1 cellular context compared by ENCODE assay signal in genomic region chr4:10020871-10021676, GRCh38.
TF ChIP-seq lines count a peak whose summit lies in the region.

Gene SLC2A9, minus strand, starts transcription at chr4:10021497. Its CDS starts 68 bp downstream, at chr4:10021429.

TF ChIP-seq in HepG2, 621 proteins besides CTCF, POLR2A, EP300 and RAD21 (continued from another document and continues in another):
- TF ChIP-seq, protein P1, sequence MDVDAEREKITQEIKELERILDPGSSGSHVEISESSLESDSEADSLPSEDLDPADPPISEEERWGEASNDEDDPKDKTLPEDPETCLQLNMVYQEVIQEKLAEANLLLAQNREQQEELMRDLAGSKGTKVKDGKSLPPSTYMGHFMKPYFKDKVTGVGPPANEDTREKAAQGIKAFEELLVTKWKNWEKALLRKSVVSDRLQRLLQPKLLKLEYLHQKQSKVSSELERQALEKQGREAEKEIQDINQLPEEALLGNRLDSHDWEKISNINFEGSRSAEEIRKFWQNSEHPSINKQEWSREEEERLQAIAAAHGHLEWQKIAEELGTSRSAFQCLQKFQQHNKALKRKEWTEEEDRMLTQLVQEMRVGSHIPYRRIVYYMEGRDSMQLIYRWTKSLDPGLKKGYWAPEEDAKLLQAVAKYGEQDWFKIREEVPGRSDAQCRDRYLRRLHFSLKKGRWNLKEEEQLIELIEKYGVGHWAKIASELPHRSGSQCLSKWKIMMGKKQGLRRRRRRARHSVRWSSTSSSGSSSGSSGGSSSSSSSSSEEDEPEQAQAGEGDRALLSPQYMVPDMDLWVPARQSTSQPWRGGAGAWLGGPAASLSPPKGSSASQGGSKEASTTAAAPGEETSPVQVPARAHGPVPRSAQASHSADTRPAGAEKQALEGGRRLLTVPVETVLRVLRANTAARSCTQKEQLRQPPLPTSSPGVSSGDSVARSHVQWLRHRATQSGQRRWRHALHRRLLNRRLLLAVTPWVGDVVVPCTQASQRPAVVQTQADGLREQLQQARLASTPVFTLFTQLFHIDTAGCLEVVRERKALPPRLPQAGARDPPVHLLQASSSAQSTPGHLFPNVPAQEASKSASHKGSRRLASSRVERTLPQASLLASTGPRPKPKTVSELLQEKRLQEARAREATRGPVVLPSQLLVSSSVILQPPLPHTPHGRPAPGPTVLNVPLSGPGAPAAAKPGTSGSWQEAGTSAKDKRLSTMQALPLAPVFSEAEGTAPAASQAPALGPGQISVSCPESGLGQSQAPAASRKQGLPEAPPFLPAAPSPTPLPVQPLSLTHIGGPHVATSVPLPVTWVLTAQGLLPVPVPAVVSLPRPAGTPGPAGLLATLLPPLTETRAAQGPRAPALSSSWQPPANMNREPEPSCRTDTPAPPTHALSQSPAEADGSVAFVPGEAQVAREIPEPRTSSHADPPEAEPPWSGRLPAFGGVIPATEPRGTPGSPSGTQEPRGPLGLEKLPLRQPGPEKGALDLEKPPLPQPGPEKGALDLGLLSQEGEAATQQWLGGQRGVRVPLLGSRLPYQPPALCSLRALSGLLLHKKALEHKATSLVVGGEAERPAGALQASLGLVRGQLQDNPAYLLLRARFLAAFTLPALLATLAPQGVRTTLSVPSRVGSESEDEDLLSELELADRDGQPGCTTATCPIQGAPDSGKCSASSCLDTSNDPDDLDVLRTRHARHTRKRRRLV (CRISPR knock-in tag; IDR thresholded peaks at IDR 0.05), result no peak
- no peak for TF ChIP-seq ZNF629 (CRISPR knock-in tag; conservative IDR thresholded peaks at IDR 0.05)
- TF ChIP-seq CHCHD3 (CRISPR knock-in tag; IDR thresholded peaks at IDR 0.05), result no peak
- peak; percentile 52; the same call in 1 of the 2 replicates for TF ChIP-seq SIX1 (CRISPR knock-in tag; IDR thresholded peaks at IDR 0.05; ENCODE audit: borderline replicate concordance)
- 0 out of 2 replicates have a peak, but pooled peaks have one; percentile 19 for TF ChIP-seq ZKSCAN5 (CRISPR knock-in tag; IDR thresholded peaks at IDR 0.05)
- TF ChIP-seq ZMYM2 (CRISPR knock-in tag; IDR thresholded peaks at IDR 0.05), result peak; percentile 73; the same call in 1 of the 2 replicates
- no peak for TF ChIP-seq CBX2 (IDR thresholded peaks at IDR 0.05; ENCODE audit: low read depth, low read length)
- TF ChIP-seq CBX2 (CRISPR knock-in tag; IDR thresholded peaks at IDR 0.05; ENCODE audit: low read depth), result no peak
- no peak for TF ChIP-seq ZIK1 (CRISPR knock-in tag; IDR thresholded peaks at IDR 0.05; ENCODE audit: borderline replicate concordance, low read depth)
- TF ChIP-seq ZNF768 (CRISPR knock-in tag; IDR thresholded peaks at IDR 0.05), result 0 out of 2 replicates have a peak, but pooled peaks have one; percentile 40
- no peak for TF ChIP-seq ATM (IDR thresholded peaks at IDR 0.05; ENCODE audit: borderline replicate concordance)
- TF ChIP-seq ZNF33B (CRISPR knock-in tag; IDR thresholded peaks at IDR 0.05), result no peak
- no peak for TF ChIP-seq FOXP1 (IDR thresholded peaks at IDR 0.05)
- TF ChIP-seq FOXP1 (CRISPR knock-in tag; IDR thresholded peaks at IDR 0.05), result peak; percentile 29; the same call in 1 of the 2 replicates
- TF ChIP-seq ZNF263 (CRISPR knock-in tag; IDR thresholded peaks at IDR 0.05), result peak; percentile 10; the same call in 1 of the 2 replicates
- TF ChIP-seq, protein P2, sequence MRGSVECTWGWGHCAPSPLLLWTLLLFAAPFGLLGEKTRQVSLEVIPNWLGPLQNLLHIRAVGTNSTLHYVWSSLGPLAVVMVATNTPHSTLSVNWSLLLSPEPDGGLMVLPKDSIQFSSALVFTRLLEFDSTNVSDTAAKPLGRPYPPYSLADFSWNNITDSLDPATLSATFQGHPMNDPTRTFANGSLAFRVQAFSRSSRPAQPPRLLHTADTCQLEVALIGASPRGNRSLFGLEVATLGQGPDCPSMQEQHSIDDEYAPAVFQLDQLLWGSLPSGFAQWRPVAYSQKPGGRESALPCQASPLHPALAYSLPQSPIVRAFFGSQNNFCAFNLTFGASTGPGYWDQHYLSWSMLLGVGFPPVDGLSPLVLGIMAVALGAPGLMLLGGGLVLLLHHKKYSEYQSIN (CRISPR knock-in tag; IDR thresholded peaks at IDR 0.05; ENCODE audit: borderline replicate concordance), result no peak
- TF ChIP-seq ZNF614 (CRISPR knock-in tag; IDR thresholded peaks at IDR 0.05; ENCODE audit: borderline replicate concordance), result no peak
- TF ChIP-seq SKI (IDR thresholded peaks at IDR 0.05; ENCODE audit: partially characterized antibody), result no peak
- TF ChIP-seq, protein P3, sequence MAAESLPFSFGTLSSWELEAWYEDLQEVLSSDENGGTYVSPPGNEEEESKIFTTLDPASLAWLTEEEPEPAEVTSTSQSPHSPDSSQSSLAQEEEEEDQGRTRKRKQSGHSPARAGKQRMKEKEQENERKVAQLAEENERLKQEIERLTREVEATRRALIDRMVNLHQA (CRISPR knock-in tag; IDR thresholded peaks at IDR 0.05), result no peak
- TF ChIP-seq NPAS2 (CRISPR knock-in tag; IDR thresholded peaks at IDR 0.05; ENCODE audit: borderline replicate concordance), result no peak
- no peak for TF ChIP-seq ZNF275 (CRISPR knock-in tag; IDR thresholded peaks at IDR 0.05; ENCODE audit: borderline replicate concordance)
- TF ChIP-seq, protein P4, sequence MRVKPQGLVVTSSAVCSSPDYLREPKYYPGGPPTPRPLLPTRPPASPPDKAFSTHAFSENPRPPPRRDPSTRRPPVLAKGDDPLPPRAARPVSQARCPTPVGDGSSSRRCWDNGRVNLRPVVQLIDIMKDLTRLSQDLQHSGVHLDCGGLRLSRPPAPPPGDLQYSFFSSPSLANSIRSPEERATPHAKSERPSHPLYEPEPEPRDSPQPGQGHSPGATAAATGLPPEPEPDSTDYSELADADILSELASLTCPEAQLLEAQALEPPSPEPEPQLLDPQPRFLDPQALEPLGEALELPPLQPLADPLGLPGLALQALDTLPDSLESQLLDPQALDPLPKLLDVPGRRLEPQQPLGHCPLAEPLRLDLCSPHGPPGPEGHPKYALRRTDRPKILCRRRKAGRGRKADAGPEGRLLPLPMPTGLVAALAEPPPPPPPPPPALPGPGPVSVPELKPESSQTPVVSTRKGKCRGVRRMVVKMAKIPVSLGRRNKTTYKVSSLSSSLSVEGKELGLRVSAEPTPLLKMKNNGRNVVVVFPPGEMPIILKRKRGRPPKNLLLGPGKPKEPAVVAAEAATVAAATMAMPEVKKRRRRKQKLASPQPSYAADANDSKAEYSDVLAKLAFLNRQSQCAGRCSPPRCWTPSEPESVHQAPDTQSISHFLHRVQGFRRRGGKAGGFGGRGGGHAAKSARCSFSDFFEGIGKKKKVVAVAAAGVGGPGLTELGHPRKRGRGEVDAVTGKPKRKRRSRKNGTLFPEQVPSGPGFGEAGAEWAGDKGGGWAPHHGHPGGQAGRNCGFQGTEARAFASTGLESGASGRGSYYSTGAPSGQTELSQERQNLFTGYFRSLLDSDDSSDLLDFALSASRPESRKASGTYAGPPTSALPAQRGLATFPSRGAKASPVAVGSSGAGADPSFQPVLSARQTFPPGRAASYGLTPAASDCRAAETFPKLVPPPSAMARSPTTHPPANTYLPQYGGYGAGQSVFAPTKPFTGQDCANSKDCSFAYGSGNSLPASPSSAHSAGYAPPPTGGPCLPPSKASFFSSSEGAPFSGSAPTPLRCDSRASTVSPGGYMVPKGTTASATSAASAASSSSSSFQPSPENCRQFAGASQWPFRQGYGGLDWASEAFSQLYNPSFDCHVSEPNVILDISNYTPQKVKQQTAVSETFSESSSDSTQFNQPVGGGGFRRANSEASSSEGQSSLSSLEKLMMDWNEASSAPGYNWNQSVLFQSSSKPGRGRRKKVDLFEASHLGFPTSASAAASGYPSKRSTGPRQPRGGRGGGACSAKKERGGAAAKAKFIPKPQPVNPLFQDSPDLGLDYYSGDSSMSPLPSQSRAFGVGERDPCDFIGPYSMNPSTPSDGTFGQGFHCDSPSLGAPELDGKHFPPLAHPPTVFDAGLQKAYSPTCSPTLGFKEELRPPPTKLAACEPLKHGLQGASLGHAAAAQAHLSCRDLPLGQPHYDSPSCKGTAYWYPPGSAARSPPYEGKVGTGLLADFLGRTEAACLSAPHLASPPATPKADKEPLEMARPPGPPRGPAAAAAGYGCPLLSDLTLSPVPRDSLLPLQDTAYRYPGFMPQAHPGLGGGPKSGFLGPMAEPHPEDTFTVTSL (CRISPR knock-in tag; IDR thresholded peaks at IDR 0.05; ENCODE audit: borderline replicate concordance), result 0 out of 2 replicates have a peak, but pooled peaks have one; percentile 65
- TF ChIP-seq, protein P5, sequence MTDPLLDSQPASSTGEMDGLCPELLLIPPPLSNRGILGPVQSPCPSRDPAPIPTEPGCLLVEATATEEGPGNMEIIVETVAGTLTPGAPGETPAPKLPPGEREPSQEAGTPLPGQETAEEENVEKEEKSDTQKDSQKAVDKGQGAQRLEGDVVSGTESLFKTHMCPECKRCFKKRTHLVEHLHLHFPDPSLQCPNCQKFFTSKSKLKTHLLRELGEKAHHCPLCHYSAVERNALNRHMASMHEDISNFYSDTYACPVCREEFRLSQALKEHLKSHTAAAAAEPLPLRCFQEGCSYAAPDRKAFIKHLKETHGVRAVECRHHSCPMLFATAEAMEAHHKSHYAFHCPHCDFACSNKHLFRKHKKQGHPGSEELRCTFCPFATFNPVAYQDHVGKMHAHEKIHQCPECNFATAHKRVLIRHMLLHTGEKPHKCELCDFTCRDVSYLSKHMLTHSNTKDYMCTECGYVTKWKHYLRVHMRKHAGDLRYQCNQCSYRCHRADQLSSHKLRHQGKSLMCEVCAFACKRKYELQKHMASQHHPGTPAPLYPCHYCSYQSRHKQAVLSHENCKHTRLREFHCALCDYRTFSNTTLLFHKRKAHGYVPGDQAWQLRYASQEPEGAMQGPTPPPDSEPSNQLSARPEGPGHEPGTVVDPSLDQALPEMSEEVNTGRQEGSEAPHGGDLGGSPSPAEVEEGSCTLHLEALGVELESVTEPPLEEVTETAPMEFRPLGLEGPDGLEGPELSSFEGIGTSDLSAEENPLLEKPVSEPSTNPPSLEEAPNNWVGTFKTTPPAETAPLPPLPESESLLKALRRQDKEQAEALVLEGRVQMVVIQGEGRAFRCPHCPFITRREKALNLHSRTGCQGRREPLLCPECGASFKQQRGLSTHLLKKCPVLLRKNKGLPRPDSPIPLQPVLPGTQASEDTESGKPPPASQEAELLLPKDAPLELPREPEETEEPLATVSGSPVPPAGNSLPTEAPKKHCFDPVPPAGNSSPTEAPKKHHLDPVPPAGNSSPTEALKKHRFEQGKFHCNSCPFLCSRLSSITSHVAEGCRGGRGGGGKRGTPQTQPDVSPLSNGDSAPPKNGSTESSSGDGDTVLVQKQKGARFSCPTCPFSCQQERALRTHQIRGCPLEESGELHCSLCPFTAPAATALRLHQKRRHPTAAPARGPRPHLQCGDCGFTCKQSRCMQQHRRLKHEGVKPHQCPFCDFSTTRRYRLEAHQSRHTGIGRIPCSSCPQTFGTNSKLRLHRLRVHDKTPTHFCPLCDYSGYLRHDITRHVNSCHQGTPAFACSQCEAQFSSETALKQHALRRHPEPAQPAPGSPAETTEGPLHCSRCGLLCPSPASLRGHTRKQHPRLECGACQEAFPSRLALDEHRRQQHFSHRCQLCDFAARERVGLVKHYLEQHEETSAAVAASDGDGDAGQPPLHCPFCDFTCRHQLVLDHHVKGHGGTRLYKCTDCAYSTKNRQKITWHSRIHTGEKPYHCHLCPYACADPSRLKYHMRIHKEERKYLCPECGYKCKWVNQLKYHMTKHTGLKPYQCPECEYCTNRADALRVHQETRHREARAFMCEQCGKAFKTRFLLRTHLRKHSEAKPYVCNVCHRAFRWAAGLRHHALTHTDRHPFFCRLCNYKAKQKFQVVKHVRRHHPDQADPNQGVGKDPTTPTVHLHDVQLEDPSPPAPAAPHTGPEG (CRISPR knock-in tag; IDR thresholded peaks at IDR 0.05), result no peak
- TF ChIP-seq ZNF329 (CRISPR knock-in tag; IDR thresholded peaks at IDR 0.05; ENCODE audit: low read depth), result no peak
- no peak for TF ChIP-seq MAF1 (CRISPR knock-in tag; IDR thresholded peaks at IDR 0.05; ENCODE audit: borderline replicate concordance)
- no peak for TF ChIP-seq IRX3 (CRISPR knock-in tag; IDR thresholded peaks at IDR 0.05; ENCODE audit: borderline replicate concordance, low read depth)
- TF ChIP-seq ZNF17 (CRISPR knock-in tag; IDR thresholded peaks at IDR 0.05), result 0 out of 2 replicates have a peak, but pooled peaks have one; percentile 67
- no peak for TF ChIP-seq FOXA1 (IDR thresholded peaks at IDR 0.05)
- TF ChIP-seq FOXA1 (CRISPR knock-in tag; IDR thresholded peaks at IDR 0.05), result no peak
- TF ChIP-seq BHLHE40 (IDR thresholded peaks at IDR 0.05; ENCODE audit: low read length), result no peak
- TF ChIP-seq, protein P6, sequence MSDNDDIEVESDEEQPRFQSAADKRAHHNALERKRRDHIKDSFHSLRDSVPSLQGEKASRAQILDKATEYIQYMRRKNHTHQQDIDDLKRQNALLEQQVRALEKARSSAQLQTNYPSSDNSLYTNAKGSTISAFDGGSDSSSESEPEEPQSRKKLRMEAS (IDR thresholded peaks at IDR 0.05), result peak; percentile 71
- TF ChIP-seq SMARCC2 (IDR thresholded peaks at IDR 0.05), result no peak
- TF ChIP-seq ZZZ3 (CRISPR knock-in tag; IDR thresholded peaks at IDR 0.05; ENCODE audit: borderline replicate concordance), result 0 out of 2 replicates have a peak, but pooled peaks have one; percentile 65
- TF ChIP-seq ZNF460 (CRISPR knock-in tag; IDR thresholded peaks at IDR 0.05; ENCODE audit: borderline replicate concordance), result no peak
- no peak for TF ChIP-seq GATA4 (IDR thresholded peaks at IDR 0.05; ENCODE audit: borderline replicate concordance, low read depth)
- TF ChIP-seq ADNP (CRISPR knock-in tag; IDR thresholded peaks at IDR 0.05), result no peak
- no peak for TF ChIP-seq ZSCAN12 (CRISPR knock-in tag; IDR thresholded peaks at IDR 0.05)
- 0 out of 2 replicates have a peak, but pooled peaks have one; percentile 45 for TF ChIP-seq FOXP4 (CRISPR knock-in tag; IDR thresholded peaks at IDR 0.05)
